Comparison of ENCODE assay signal across 2 cellular contexts in the genomic region with DNA sequence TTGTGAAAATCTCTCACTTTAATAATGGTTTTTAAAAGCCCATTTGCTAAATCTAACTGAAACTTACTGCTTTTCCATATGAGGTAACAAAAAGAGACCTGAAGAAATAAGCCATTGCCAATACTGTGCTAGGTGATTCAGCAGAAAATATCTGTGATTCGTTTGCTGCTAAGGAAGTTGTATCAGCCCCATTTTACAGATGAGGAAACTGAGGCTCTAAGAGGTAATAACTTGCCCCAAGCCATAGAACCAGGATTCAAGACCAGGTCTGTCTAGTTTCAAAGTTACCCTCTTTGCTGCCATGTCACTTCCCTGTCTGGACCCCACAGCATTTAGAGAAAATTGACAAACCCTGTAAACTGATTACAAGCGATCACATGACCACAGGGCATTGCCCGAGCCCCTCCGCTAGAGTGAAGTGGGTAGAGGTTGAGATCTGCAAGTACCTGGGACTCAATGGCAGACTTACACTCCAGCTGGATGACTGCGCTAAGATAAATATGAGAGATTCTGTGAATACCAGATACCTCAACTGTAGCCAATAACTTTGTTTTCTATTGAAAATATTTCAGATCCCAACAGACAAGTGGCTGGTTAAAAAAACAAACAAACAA.
TF ChIP-seq lines count a peak whose summit lies in the region.

No MANE protein-coding gene starts in this region.

TF ChIP-seq in GM23338, 12 proteins besides CTCF, POLR2A, EP300 and RAD21 (continued from another document and continues in another):
- TF ChIP-seq, protein P1, sequence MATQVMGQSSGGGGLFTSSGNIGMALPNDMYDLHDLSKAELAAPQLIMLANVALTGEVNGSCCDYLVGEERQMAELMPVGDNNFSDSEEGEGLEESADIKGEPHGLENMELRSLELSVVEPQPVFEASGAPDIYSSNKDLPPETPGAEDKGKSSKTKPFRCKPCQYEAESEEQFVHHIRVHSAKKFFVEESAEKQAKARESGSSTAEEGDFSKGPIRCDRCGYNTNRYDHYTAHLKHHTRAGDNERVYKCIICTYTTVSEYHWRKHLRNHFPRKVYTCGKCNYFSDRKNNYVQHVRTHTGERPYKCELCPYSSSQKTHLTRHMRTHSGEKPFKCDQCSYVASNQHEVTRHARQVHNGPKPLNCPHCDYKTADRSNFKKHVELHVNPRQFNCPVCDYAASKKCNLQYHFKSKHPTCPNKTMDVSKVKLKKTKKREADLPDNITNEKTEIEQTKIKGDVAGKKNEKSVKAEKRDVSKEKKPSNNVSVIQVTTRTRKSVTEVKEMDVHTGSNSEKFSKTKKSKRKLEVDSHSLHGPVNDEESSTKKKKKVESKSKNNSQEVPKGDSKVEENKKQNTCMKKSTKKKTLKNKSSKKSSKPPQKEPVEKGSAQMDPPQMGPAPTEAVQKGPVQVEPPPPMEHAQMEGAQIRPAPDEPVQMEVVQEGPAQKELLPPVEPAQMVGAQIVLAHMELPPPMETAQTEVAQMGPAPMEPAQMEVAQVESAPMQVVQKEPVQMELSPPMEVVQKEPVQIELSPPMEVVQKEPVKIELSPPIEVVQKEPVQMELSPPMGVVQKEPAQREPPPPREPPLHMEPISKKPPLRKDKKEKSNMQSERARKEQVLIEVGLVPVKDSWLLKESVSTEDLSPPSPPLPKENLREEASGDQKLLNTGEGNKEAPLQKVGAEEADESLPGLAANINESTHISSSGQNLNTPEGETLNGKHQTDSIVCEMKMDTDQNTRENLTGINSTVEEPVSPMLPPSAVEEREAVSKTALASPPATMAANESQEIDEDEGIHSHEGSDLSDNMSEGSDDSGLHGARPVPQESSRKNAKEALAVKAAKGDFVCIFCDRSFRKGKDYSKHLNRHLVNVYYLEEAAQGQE (IDR thresholded peaks at IDR 0.05; ENCODE audit: unreplicated experiment), result no peak
- TF ChIP-seq EZH2 (IDR thresholded peaks at IDR 0.05; ENCODE audit: low read depth, unreplicated experiment), result no peak
- no peak for TF ChIP-seq CREB1 (CRISPR knock-in tag; IDR thresholded peaks at IDR 0.05; ENCODE audit: low read depth)
- TF ChIP-seq POLR2AphosphoS5 (IDR thresholded peaks at IDR 0.05; ENCODE audit: low read depth), result no peak
- no peak for TF ChIP-seq ZNF331 (CRISPR knock-in tag; IDR thresholded peaks at IDR 0.05; ENCODE audit: low read depth)
- no peak for TF ChIP-seq ZNF114 (CRISPR knock-in tag; IDR thresholded peaks at IDR 0.05)
- TF ChIP-seq EZH2phosphoT487 (IDR thresholded peaks at IDR 0.05; ENCODE audit: unreplicated experiment), result no peak
- TF ChIP-seq, protein P2, sequence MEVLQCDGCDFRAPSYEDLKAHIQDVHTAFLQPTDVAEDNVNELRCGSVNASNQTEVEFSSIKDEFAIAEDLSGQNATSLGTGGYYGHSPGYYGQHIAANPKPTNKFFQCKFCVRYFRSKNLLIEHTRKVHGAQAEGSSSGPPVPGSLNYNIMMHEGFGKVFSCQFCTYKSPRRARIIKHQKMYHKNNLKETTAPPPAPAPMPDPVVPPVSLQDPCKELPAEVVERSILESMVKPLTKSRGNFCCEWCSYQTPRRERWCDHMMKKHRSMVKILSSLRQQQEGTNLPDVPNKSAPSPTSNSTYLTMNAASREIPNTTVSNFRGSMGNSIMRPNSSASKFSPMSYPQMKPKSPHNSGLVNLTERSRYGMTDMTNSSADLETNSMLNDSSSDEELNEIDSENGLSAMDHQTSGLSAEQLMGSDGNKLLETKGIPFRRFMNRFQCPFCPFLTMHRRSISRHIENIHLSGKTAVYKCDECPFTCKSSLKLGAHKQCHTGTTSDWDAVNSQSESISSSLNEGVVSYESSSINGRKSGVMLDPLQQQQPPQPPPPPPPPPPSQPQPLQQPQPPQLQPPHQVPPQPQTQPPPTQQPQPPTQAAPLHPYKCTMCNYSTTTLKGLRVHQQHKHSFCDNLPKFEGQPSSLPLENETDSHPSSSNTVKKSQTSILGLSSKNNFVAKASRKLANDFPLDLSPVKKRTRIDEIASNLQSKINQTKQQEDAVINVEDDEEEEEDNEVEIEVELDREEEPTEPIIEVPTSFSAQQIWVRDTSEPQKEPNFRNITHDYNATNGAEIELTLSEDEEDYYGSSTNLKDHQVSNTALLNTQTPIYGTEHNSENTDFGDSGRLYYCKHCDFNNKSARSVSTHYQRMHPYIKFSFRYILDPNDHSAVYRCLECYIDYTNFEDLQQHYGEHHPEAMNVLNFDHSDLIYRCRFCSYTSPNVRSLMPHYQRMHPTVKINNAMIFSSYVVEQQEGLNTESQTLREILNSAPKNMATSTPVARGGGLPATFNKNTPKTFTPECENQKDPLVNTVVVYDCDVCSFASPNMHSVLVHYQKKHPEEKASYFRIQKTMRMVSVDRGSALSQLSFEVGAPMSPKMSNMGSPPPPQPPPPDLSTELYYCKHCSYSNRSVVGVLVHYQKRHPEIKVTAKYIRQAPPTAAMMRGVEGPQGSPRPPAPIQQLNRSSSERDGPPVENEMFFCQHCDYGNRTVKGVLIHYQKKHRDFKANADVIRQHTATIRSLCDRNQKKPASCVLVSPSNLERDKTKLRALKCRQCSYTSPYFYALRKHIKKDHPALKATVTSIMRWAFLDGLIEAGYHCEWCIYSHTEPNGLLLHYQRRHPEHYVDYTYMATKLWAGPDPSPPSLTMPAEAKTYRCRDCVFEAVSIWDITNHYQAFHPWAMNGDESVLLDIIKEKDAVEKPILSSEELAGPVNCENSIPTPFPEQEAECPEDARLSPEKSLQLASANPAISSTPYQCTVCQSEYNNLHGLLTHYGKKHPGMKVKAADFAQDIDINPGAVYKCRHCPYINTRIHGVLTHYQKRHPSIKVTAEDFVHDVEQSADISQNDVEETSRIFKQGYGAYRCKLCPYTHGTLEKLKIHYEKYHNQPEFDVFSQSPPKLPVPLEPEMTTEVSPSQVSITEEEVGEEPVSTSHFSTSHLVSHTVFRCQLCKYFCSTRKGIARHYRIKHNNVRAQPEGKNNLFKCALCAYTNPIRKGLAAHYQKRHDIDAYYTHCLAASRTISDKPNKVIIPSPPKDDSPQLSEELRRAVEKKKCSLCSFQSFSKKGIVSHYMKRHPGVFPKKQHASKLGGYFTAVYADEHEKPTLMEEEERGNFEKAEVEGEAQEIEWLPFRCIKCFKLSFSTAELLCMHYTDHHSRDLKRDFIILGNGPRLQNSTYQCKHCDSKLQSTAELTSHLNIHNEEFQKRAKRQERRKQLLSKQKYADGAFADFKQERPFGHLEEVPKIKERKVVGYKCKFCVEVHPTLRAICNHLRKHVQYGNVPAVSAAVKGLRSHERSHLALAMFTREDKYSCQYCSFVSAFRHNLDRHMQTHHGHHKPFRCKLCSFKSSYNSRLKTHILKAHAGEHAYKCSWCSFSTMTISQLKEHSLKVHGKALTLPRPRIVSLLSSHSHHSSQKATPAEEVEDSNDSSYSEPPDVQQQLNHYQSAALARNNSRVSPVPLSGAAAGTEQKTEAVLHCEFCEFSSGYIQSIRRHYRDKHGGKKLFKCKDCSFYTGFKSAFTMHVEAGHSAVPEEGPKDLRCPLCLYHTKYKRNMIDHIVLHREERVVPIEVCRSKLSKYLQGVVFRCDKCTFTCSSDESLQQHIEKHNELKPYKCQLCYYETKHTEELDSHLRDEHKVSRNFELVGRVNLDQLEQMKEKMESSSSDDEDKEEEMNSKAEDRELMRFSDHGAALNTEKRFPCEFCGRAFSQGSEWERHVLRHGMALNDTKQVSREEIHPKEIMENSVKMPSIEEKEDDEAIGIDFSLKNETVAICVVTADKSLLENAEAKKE (CRISPR knock-in tag; IDR thresholded peaks at IDR 0.05), result no peak
- TF ChIP-seq, protein P3, sequence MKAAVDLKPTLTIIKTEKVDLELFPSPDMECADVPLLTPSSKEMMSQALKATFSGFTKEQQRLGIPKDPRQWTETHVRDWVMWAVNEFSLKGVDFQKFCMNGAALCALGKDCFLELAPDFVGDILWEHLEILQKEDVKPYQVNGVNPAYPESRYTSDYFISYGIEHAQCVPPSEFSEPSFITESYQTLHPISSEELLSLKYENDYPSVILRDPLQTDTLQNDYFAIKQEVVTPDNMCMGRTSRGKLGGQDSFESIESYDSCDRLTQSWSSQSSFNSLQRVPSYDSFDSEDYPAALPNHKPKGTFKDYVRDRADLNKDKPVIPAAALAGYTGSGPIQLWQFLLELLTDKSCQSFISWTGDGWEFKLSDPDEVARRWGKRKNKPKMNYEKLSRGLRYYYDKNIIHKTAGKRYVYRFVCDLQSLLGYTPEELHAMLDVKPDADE (IDR thresholded peaks at IDR 0.05), result no peak

TF ChIP-seq in WTC11, 78 proteins besides CTCF, POLR2A, EP300 and RAD21:
- TF ChIP-seq, protein P4, sequence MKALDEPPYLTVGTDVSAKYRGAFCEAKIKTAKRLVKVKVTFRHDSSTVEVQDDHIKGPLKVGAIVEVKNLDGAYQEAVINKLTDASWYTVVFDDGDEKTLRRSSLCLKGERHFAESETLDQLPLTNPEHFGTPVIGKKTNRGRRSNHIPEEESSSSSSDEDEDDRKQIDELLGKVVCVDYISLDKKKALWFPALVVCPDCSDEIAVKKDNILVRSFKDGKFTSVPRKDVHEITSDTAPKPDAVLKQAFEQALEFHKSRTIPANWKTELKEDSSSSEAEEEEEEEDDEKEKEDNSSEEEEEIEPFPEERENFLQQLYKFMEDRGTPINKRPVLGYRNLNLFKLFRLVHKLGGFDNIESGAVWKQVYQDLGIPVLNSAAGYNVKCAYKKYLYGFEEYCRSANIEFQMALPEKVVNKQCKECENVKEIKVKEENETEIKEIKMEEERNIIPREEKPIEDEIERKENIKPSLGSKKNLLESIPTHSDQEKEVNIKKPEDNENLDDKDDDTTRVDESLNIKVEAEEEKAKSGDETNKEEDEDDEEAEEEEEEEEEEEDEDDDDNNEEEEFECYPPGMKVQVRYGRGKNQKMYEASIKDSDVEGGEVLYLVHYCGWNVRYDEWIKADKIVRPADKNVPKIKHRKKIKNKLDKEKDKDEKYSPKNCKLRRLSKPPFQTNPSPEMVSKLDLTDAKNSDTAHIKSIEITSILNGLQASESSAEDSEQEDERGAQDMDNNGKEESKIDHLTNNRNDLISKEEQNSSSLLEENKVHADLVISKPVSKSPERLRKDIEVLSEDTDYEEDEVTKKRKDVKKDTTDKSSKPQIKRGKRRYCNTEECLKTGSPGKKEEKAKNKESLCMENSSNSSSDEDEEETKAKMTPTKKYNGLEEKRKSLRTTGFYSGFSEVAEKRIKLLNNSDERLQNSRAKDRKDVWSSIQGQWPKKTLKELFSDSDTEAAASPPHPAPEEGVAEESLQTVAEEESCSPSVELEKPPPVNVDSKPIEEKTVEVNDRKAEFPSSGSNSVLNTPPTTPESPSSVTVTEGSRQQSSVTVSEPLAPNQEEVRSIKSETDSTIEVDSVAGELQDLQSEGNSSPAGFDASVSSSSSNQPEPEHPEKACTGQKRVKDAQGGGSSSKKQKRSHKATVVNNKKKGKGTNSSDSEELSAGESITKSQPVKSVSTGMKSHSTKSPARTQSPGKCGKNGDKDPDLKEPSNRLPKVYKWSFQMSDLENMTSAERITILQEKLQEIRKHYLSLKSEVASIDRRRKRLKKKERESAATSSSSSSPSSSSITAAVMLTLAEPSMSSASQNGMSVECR (CRISPR knock-in tag; IDR thresholded peaks at IDR 0.05; ENCODE audit: borderline replicate concordance), result no peak
- TF ChIP-seq, protein P5, sequence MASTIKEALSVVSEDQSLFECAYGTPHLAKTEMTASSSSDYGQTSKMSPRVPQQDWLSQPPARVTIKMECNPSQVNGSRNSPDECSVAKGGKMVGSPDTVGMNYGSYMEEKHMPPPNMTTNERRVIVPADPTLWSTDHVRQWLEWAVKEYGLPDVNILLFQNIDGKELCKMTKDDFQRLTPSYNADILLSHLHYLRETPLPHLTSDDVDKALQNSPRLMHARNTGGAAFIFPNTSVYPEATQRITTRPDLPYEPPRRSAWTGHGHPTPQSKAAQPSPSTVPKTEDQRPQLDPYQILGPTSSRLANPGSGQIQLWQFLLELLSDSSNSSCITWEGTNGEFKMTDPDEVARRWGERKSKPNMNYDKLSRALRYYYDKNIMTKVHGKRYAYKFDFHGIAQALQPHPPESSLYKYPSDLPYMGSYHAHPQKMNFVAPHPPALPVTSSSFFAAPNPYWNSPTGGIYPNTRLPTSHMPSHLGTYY (CRISPR knock-in tag; IDR thresholded peaks at IDR 0.05), result no peak
- TF ChIP-seq ZNF416 (CRISPR knock-in tag; IDR thresholded peaks at IDR 0.05), result no peak
TF ChIP-seq in WTC11: peak in this region for 0.
